In genomic region chr13:51585696-51586095, GRCh38 we compare ENCODE assay signal across 8 cellular contexts. TPM values are rescaled to one million over a fixed set of nuclear protein-coding genes. Genes with fewer than 3 reads are reported as not detected.
DNase-seq lines count a peak whose midpoint lies in the region; ATAC-seq, FAIRE-seq and TF ChIP-seq lines count a peak whose summit lies in the region.

No MANE protein-coding gene starts in this region.

- TF ChIP-seq POLR2A in upper lobe of left lung (IDR thresholded peaks at IDR 0.05) = no peak

- H3K36me3 Mint-ChIP-seq in CD14-positive monocyte (peaks cover 0 to 2% of the 10 kb centered on the region in 2 donors), astrocyte (ENCODE audit: low read depth, unreplicated experiment) (no peaks in the 10 kb centered on the region)

- ATAC-seq in upper lobe of left lung (ENCODE audit: low FRiP score in 2 of 2) = no peak
- no peak for ATAC-seq in HG03354 (IDR thresholded peaks at IDR 0.05; ENCODE audit: poor library complexity, severe bottlenecking, unreplicated experiment)
- no peak for ATAC-seq in GM18502 (IDR thresholded peaks at IDR 0.05; ENCODE audit: poor library complexity, unreplicated experiment)

- no peak overlapping the region for H2AFZ ChIP-seq in astrocyte (ENCODE audit: low read depth, low read length)

- peak overlapping the region; percentile 87 for H3K4me2 ChIP-seq in astrocyte (ENCODE audit: low read length)

- intact Hi-C loops in CD14-positive monocyte (cut with micrococcal nuclease) = loop anchor here (1.0 to 10.0 kb wide), 5 partner anchors 59 to 149 kb away; partner anchors contain the start of gene INTS6 (in 2 of the 2)

- H3K9me3 Mint-ChIP-seq in CD14-positive monocyte = no peaks in the 10 kb centered on the region
- H3K9me3 Mint-ChIP-seq in astrocyte (ENCODE audit: unreplicated experiment) = no peaks in the 10 kb centered on the region

- no peaks in the 10 kb centered on the region for H3K9me3 ChIP-seq in astrocyte (ENCODE audit: insufficient read depth, low read depth, low read length)
- no peaks in the 10 kb centered on the region for H3K9me3 ChIP-seq in liver (ENCODE audit: control insufficient read depth in 4 of 4, low read length in 3 of 4)
- H3K9me3 ChIP-seq in upper lobe of left lung = no peaks in the 10 kb centered on the region

- DNase-seq in CD14-positive monocyte (ENCODE audit: low spot score) (no peak), HT1080 (ENCODE audit: low read depth) (peak; percentile 77), astrocyte (ENCODE audit: low read depth) (peak; percentile 55), upper lobe of left lung (no peak), SKM-1 (lab: John Stamatoyannopoulos, UW; ENCODE audit: unreplicated experiment) (no peak)

- H3K27me3 ChIP-seq in astrocyte (ENCODE audit: insufficient read depth, low read length) = no peaks in the 10 kb centered on the region
- H3K27me3 ChIP-seq in liver (ENCODE audit: control insufficient read depth in 4 of 4, insufficient read depth in 4 of 4, low read length in 3 of 4) = no peaks in the 10 kb centered on the region
- no peaks in the 10 kb centered on the region for H3K27me3 ChIP-seq in upper lobe of left lung

- H3K27ac Mint-ChIP-seq in CD14-positive monocyte = peak overlapping the region; percentile 89 to 99 (median 94)
- H3K27ac Mint-ChIP-seq in astrocyte (ENCODE audit: unreplicated experiment) = peak overlapping the region; percentile 90

- TF ChIP-seq CTCF in CD14-positive monocyte (IDR thresholded peaks at IDR 0.05) = no peak
- TF ChIP-seq CTCF in astrocyte (IDR thresholded peaks at IDR 0.05; ENCODE audit: insufficient read depth, low read depth, low read length) = no peak
- TF ChIP-seq CTCF in liver (IDR thresholded peaks at IDR 0.05; ENCODE audit: low read depth, low read length, missing input control) = no peak
- no peak for TF ChIP-seq CTCF in upper lobe of left lung (IDR thresholded peaks at IDR 0.05)

- no peak for TF ChIP-seq EP300 in upper lobe of left lung (IDR thresholded peaks at IDR 0.05)

- H3K4me1 ChIP-seq in astrocyte (ENCODE audit: insufficient read depth, low read length) = peaks cover 22% of the 10 kb centered on the region
- peaks cover 0 to 16% (median 5%) of the 10 kb centered on the region in 4 donors for H3K4me1 ChIP-seq in liver (ENCODE audit: control insufficient read depth in 4 of 4, insufficient read depth in 4 of 4, low read length in 3 of 4)
- peaks cover 18 to 32% (median 21%) of the 10 kb centered on the region in 4 donors for H3K4me1 ChIP-seq in upper lobe of left lung

- peak overlapping the region; percentile 88 for H3K9ac ChIP-seq in astrocyte (ENCODE audit: low read length)
- peak overlapping the region in 1 of 2 donors; percentile 71 for H3K9ac ChIP-seq in liver (ENCODE audit: low read depth in 1 of 2, low read length in 2 of 2)

- peak; percentile 62 for FAIRE-seq in astrocyte (lab: Jason Lieb, UNC)

- H3K36me3 ChIP-seq in astrocyte (ENCODE audit: insufficient read depth, low read length) (no peaks in the 10 kb centered on the region), liver (ENCODE audit: control insufficient read depth in 4 of 4, insufficient read depth in 3 of 4, low read depth in 1 of 4, low read length in 3 of 4) (no peaks in the 10 kb centered on the region), upper lobe of left lung (no peaks in the 10 kb centered on the region)

- 71% methylated on average over 4 of the region's 4 CpGs for WGBS in liver
- 59 to 60% methylated on average over 4 of the region's 4 CpGs for WGBS in upper lobe of left lung, 2 donors

- peak overlapping the region; percentile 68 for H3K27ac ChIP-seq in astrocyte (ENCODE audit: low read depth, low read length)
- peak overlapping the region in 1 of 2 donors; percentile 95 for H3K27ac ChIP-seq in liver (ENCODE audit: low read depth in 1 of 2, low read length in 2 of 2)
- peak overlapping the region in 3 of 4 donors; percentile 89 to 94 (median 91) for H3K27ac ChIP-seq in upper lobe of left lung

- no peak for TF ChIP-seq RAD21 in liver (IDR thresholded peaks at IDR 0.05)

- H3K27me3 Mint-ChIP-seq in CD14-positive monocyte (ENCODE audit: low read depth in 3 of 3) (peaks cover 0 to 5% (median 0%) of the 10 kb centered on the region in 3 donors), astrocyte (ENCODE audit: low read depth, unreplicated experiment) (peaks cover 4% of the 10 kb centered on the region)

- peaks cover 66% of the 10 kb centered on the region for H3K4me1 Mint-ChIP-seq in CD14-positive monocyte
- peaks cover 38% of the 10 kb centered on the region for H3K4me1 Mint-ChIP-seq in astrocyte (ENCODE audit: low read depth, unreplicated experiment)

- H3K4me3 ChIP-seq in astrocyte (ENCODE audit: insufficient read depth, low read depth, low read length) (peak overlapping the region; percentile 99), liver (ENCODE audit: low read depth in 1 of 3, low read length in 3 of 3) (peak overlapping the region in 2 of 3 donors; percentile 80 to 93), upper lobe of left lung (peak overlapping the region in 3 of 4 donors; percentile 92 to 96 (median 96))

- H3K4me3 Mint-ChIP-seq in CD14-positive monocyte (peak overlapping the region; percentile 96 to 98), astrocyte (ENCODE audit: unreplicated experiment) (peak overlapping the region; percentile 95)

- H3K79me2 ChIP-seq in astrocyte (ENCODE audit: insufficient read depth, low read length) = peaks cover 61% of the 10 kb centered on the region

- H4K20me1 ChIP-seq in astrocyte (ENCODE audit: insufficient read depth, low read length) = peaks cover 9% of the 10 kb centered on the region

TF ChIP-seq in liver, 16 proteins besides CTCF, POLR2A, EP300 and RAD21:
- no peak for TF ChIP-seq HNF4A (conservative IDR thresholded peaks at IDR 0.05)
- no peak for TF ChIP-seq GABPA (IDR thresholded peaks at IDR 0.05 in 1 of 2, conservative IDR thresholded peaks at IDR 0.05 in 1 of 2)
- TF ChIP-seq HNF4G (IDR thresholded peaks at IDR 0.05) = no peak
- TF ChIP-seq EGR1 (IDR thresholded peaks at IDR 0.05; ENCODE audit: low read depth in 2 of 2) = no peak
- TF ChIP-seq ATF3 (IDR thresholded peaks at IDR 0.05) = no peak
- TF ChIP-seq JUND (IDR thresholded peaks at IDR 0.05) = no peak
- no peak for TF ChIP-seq TAF1 (conservative IDR thresholded peaks at IDR 0.05)
- TF ChIP-seq NR2F2 (IDR thresholded peaks at IDR 0.05) = no peak
- TF ChIP-seq SP1 (IDR thresholded peaks at IDR 0.05) = no peak
- no peak for TF ChIP-seq RXRA (IDR thresholded peaks at IDR 0.05)
- TF ChIP-seq FOXA2 (IDR thresholded peaks at IDR 0.05) = no peak
- TF ChIP-seq, protein P1, sequence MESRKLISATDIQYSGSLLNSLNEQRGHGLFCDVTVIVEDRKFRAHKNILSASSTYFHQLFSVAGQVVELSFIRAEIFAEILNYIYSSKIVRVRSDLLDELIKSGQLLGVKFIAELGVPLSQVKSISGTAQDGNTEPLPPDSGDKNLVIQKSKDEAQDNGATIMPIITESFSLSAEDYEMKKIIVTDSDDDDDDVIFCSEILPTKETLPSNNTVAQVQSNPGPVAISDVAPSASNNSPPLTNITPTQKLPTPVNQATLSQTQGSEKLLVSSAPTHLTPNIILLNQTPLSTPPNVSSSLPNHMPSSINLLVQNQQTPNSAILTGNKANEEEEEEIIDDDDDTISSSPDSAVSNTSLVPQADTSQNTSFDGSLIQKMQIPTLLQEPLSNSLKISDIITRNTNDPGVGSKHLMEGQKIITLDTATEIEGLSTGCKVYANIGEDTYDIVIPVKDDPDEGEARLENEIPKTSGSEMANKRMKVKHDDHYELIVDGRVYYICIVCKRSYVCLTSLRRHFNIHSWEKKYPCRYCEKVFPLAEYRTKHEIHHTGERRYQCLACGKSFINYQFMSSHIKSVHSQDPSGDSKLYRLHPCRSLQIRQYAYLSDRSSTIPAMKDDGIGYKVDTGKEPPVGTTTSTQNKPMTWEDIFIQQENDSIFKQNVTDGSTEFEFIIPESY (IDR thresholded peaks at IDR 0.05) = no peak
- no peak for TF ChIP-seq FOXA1 (IDR thresholded peaks at IDR 0.05)
- TF ChIP-seq REST (IDR thresholded peaks at IDR 0.05) = no peak
TF ChIP-seq in liver: peak in this region for 0.

RNA-seq across cellular contexts. Expression of gene WDFY2, which starts 1.4 kb away (rescaled TPM):
- polyA plus RNA-seq in CD14-positive monocyte (1 to 10 TPM; 6.5 to 9.1 TPM), liver (1 to 10 TPM; 3.4 to 6.4 TPM)
- total RNA-seq in HT1080 (2014; rRNA removed; shearing (Covaris generic)) = 7.4 and 9.9 TPM in 2 replicates
- 10.4 and 13.0 TPM in 2 replicates for polyA plus RNA-seq in HT1080 (2015; cell fraction: cytosol; rRNA removed)
- polyA plus RNA-seq in HT1080 (2015; cell fraction: nucleus; rRNA removed) = 52.8 and 66.4 TPM in 2 replicates
- total RNA-seq in astrocyte (16.2 and 16.3 TPM in 2 replicates), liver (10 to 100 TPM in 1 of 2 donors, 1 to 10 TPM in 1; 5.1 to 10.5 TPM), upper lobe of left lung (10 to 100 TPM; 13.4 to 34.0 (median 18.8) TPM)

Comparison
In these comparisons a context has a peak if more than half of its experiments do, and no peak if none do; other contexts are left out.
1. DNase-seq: peak in HT1080 (single experiment) and astrocyte (single experiment); none in CD14-positive monocyte (single experiment), upper lobe of left lung (0 of 2) and SKM-1 (single experiment).
2. Peak in every context shown above with its lines, with median percentiles within 50 percentile points of each other: H3K4me3 ChIP-seq.